In the genomic region with DNA sequence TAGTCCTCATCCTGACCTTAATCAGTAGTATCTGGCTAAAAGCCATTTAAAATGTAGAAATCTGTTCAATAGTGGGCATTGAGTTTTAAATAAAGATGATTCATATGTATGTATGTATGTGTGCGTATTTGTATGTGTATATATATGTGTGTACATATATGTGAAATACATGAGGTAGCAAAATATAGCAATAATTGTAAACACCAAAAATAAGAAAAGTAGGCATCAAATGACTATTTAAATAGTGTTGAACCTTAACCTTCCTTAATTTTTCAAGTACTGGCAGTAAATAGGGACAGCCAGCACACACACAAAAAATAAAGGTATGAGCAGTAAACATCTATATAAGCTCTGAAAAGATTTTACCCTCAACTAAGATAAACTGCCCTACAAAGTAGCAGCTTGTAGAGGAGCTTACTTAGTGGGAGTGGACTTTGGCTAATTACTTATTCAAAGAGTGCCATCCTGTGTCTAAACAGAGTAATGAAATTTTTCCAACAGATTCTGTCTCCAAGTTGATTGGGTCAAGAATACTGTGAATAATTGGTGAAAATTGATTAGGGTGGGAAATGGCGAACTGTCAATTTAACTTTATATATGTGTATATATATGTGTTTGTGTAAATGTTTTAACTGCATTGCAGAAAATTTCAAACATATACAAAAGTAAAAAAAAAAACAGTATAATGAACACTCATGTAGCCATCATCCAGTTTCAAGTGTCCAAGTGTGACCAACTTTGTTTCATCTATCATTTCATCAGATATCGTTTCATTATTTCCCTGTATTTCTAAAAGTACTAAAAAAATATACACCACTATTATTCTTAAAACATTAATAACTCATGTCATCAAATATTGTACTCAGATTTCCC, we compare ENCODE assay signal across 3 cellular contexts.
TF ChIP-seq lines count a peak whose summit lies in the region.

No MANE protein-coding gene starts in this region.

TF ChIP-seq in HEK293, 187 proteins besides CTCF, POLR2A, EP300 and RAD21 (continues in another document):
- TF ChIP-seq ZNF23 (tag by site-specific recombination; IDR thresholded peaks at IDR 0.05; ENCODE audit: borderline replicate concordance) (no peak), ZBTB7A (tag by site-specific recombination; IDR thresholded peaks at IDR 0.05; ENCODE audit: low read depth) (no peak), ZNF654 (tag by site-specific recombination; IDR thresholded peaks at IDR 0.05; ENCODE audit: low read depth) (peak; percentile 82), ZNF433 (tag by site-specific recombination; IDR thresholded peaks at IDR 0.05; ENCODE audit: low read depth) (no peak), SALL2 (tag by site-specific recombination; IDR thresholded peaks at IDR 0.05; ENCODE audit: borderline replicate concordance) (no peak), SCRT2 (tag by site-specific recombination; IDR thresholded peaks at IDR 0.05) (no peak), OSR2 (tag by site-specific recombination; IDR thresholded peaks at IDR 0.05) (no peak), ZNF670 (tag by site-specific recombination; IDR thresholded peaks at IDR 0.05; ENCODE audit: low read depth) (no peak), ZNF560 (tag by site-specific recombination; IDR thresholded peaks at IDR 0.05; ENCODE audit: borderline replicate concordance) (no peak), ZNF341 (tag by site-specific recombination; IDR thresholded peaks at IDR 0.05; ENCODE audit: low read depth) (no peak), ZFP37 (tag by site-specific recombination; IDR thresholded peaks at IDR 0.05) (no peak), ZNF292 (tag by site-specific recombination; IDR thresholded peaks at IDR 0.05; ENCODE audit: borderline replicate concordance, low read depth) (no peak), ZNF335 (tag by site-specific recombination; conservative IDR thresholded peaks at IDR 0.05) (no peak), ZNF138 (tag by site-specific recombination; IDR thresholded peaks at IDR 0.05; ENCODE audit: borderline replicate concordance) (no peak)
- TF ChIP-seq, protein P1, sequence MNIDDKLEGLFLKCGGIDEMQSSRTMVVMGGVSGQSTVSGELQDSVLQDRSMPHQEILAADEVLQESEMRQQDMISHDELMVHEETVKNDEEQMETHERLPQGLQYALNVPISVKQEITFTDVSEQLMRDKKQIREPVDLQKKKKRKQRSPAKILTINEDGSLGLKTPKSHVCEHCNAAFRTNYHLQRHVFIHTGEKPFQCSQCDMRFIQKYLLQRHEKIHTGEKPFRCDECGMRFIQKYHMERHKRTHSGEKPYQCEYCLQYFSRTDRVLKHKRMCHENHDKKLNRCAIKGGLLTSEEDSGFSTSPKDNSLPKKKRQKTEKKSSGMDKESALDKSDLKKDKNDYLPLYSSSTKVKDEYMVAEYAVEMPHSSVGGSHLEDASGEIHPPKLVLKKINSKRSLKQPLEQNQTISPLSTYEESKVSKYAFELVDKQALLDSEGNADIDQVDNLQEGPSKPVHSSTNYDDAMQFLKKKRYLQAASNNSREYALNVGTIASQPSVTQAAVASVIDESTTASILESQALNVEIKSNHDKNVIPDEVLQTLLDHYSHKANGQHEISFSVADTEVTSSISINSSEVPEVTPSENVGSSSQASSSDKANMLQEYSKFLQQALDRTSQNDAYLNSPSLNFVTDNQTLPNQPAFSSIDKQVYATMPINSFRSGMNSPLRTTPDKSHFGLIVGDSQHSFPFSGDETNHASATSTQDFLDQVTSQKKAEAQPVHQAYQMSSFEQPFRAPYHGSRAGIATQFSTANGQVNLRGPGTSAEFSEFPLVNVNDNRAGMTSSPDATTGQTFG (tag by site-specific recombination; IDR thresholded peaks at IDR 0.05; ENCODE audit: borderline replicate concordance): no peak
- TF ChIP-seq, protein P2, sequence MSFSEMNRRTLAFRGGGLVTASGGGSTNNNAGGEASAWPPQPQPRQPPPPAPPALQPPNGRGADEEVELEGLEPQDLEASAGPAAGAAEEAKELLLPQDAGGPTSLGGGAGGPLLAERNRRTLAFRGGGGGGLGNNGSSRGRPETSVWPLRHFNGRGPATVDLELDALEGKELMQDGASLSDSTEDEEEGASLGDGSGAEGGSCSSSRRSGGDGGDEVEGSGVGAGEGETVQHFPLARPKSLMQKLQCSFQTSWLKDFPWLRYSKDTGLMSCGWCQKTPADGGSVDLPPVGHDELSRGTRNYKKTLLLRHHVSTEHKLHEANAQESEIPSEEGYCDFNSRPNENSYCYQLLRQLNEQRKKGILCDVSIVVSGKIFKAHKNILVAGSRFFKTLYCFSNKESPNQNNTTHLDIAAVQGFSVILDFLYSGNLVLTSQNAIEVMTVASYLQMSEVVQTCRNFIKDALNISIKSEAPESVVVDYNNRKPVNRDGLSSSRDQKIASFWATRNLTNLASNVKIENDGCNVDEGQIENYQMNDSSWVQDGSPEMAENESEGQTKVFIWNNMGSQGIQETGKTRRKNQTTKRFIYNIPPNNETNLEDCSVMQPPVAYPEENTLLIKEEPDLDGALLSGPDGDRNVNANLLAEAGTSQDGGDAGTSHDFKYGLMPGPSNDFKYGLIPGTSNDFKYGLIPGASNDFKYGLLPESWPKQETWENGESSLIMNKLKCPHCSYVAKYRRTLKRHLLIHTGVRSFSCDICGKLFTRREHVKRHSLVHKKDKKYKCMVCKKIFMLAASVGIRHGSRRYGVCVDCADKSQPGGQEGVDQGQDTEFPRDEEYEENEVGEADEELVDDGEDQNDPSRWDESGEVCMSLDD (tag by site-specific recombination; IDR thresholded peaks at IDR 0.05): no peak

TF ChIP-seq in SK-N-SH treated with all-trans-retinoic acid at 6 μM for 48 hours, 23 proteins besides CTCF, POLR2A, EP300 and RAD21:
- TF ChIP-seq, protein P3, sequence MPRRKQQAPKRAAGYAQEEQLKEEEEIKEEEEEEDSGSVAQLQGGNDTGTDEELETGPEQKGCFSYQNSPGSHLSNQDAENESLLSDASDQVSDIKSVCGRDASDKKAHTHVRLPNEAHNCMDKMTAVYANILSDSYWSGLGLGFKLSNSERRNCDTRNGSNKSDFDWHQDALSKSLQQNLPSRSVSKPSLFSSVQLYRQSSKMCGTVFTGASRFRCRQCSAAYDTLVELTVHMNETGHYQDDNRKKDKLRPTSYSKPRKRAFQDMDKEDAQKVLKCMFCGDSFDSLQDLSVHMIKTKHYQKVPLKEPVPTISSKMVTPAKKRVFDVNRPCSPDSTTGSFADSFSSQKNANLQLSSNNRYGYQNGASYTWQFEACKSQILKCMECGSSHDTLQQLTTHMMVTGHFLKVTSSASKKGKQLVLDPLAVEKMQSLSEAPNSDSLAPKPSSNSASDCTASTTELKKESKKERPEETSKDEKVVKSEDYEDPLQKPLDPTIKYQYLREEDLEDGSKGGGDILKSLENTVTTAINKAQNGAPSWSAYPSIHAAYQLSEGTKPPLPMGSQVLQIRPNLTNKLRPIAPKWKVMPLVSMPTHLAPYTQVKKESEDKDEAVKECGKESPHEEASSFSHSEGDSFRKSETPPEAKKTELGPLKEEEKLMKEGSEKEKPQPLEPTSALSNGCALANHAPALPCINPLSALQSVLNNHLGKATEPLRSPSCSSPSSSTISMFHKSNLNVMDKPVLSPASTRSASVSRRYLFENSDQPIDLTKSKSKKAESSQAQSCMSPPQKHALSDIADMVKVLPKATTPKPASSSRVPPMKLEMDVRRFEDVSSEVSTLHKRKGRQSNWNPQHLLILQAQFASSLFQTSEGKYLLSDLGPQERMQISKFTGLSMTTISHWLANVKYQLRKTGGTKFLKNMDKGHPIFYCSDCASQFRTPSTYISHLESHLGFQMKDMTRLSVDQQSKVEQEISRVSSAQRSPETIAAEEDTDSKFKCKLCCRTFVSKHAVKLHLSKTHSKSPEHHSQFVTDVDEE (CRISPR knock-in tag; IDR thresholded peaks at IDR 0.05): no peak
- peak; percentile 52; the same call in 1 of the 2 replicates for TF ChIP-seq ZFP3 (CRISPR knock-in tag; IDR thresholded peaks at IDR 0.05)
TF ChIP-seq in SK-N-SH treated with all-trans-retinoic acid at 6 μM for 48 hours: peak in this region for 1.

TF ChIP-seq in endothelial cell of umbilical vein, 7 proteins besides CTCF, POLR2A, EP300 and RAD21:
- TF ChIP-seq JUN (IDR thresholded peaks at IDR 0.05; ENCODE audit: borderline replicate concordance, insufficient read depth, insufficient read length, low read depth) (no peak), MYC (IDR thresholded peaks at IDR 0.05; ENCODE audit: low read depth, low read length) (no peak), GATA2 (IDR thresholded peaks at IDR 0.05; ENCODE audit: insufficient read depth, insufficient read length, low read depth, low read length) (no peak), POLR2AphosphoS5 (IDR thresholded peaks at IDR 0.05; ENCODE audit: insufficient read depth, low read depth, low read length) (no peak), FOS (IDR thresholded peaks at IDR 0.05; ENCODE audit: borderline replicate concordance, insufficient read depth, low read length) (no peak)
- TF ChIP-seq, protein P4, sequence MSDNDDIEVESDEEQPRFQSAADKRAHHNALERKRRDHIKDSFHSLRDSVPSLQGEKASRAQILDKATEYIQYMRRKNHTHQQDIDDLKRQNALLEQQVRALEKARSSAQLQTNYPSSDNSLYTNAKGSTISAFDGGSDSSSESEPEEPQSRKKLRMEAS (IDR thresholded peaks at IDR 0.05; ENCODE audit: insufficient read depth, insufficient read length): no peak
